8 cellular contexts compared by ENCODE assay signal in genomic region chr10:125149278-125150047, GRCh38. TPM values are rescaled to one million over a fixed set of nuclear protein-coding genes. Genes with fewer than 3 reads are reported as not detected.
DNase-seq lines count a peak whose midpoint lies in the region; TF ChIP-seq lines count a peak whose summit lies in the region.

No MANE protein-coding gene starts in this region.

- H3K9me3 Mint-ChIP-seq in nephron: no peaks in the 10 kb centered on the region

- H3K4me3 Mint-ChIP-seq in nephron: peak overlapping the region in 1 of 3 experiments; percentile 37

- no peaks in the 10 kb centered on the region for H3K27me3 Mint-ChIP-seq in nephron (ENCODE audit: low read depth)

- no peak for TF ChIP-seq POLR2A in erythroblast (IDR thresholded peaks at IDR 0.05; ENCODE audit: low read length)

- peaks cover 25% of the 10 kb centered on the region for H3K36me3 Mint-ChIP-seq in nephron (ENCODE audit: low read depth)

- peaks cover 84% of the 10 kb centered on the region for H3K4me1 Mint-ChIP-seq in nephron

- peak overlapping the region; percentile 52 to 90 (median 83) for H3K27ac Mint-ChIP-seq in nephron

- DNase-seq in EH (ENCODE audit: low read depth) (peak; percentile 78), NCI-H2171 (lab: John Stamatoyannopoulos, UW) (peak; percentile 42), erythroblast (lab: John Stamatoyannopoulos, UW) (peak; percentile 87 to 93), occipital lobe (lab: John Stamatoyannopoulos, UW) (no peak), T-helper 1 cell (no peak), inferior parietal cortex (ENCODE audit: extremely low spot score) (no peak), NCI-H1694 treated with DMSO at 0.1 percent for 48 hours (lab: John Stamatoyannopoulos, UW) (no peak)

- TF ChIP-seq CTCF in nephron (IDR thresholded peaks at IDR 0.05; ENCODE audit: unreplicated experiment in 3 of 3): no peak

RNA-seq across cellular contexts. Expression of gene CTBP2, which starts 10.9 kb away (rescaled TPM):
- 52.9 TPM for total RNA-seq in occipital lobe

Comparison
In these comparisons a context has a peak if more than half of its experiments do, and no peak if none do; other contexts are left out.
1. DNase-seq: peak in EH (single experiment), NCI-H2171 (single experiment) and erythroblast (2 of 2); none in occipital lobe (single experiment), T-helper 1 cell (0 of 5), inferior parietal cortex (single experiment) and NCI-H1694 treated with DMSO at 0.1 percent for 48 hours (single experiment).